ENCODE assay signal across 1 cellular context in the genomic region with DNA sequence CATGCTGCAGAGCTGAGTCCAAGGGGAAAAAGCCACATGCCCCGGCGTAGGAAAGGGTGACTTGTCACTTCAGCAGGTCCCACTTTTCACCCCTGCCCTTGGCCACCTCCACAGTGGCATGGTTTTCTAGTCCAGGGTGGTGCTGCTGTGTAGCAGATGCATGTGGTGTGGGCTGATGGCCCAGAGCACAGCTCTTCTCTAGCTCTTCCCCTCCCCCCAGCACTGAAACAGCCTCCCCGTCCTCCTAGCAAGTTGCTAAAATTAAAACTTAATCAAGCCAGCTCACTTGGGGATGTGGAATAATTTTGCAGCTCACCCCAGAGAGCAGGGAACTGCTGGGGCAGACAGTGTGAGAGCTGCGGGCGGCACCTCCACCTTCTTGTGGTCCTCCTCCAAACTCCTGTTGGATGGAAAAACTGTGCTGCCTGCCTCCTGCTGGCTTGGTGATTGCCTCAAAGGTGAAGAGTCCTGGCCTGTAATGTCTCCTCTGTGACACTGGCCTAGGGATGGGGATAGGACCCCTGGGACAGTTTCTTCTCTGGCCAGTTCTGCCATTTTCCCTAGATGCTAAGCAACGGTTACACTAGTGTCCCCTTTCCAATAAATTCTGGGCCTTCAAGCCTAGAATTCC.
A peak's percentile ranks its signal among the peaks of the same experiment; 100 is the strongest.
TF ChIP-seq lines count a peak whose summit lies in the region.

No MANE protein-coding gene starts in this region.

TF ChIP-seq in K562, 482 proteins besides CTCF, POLR2A, EP300 and RAD21 (continued from another document):
- TF ChIP-seq, protein P1, sequence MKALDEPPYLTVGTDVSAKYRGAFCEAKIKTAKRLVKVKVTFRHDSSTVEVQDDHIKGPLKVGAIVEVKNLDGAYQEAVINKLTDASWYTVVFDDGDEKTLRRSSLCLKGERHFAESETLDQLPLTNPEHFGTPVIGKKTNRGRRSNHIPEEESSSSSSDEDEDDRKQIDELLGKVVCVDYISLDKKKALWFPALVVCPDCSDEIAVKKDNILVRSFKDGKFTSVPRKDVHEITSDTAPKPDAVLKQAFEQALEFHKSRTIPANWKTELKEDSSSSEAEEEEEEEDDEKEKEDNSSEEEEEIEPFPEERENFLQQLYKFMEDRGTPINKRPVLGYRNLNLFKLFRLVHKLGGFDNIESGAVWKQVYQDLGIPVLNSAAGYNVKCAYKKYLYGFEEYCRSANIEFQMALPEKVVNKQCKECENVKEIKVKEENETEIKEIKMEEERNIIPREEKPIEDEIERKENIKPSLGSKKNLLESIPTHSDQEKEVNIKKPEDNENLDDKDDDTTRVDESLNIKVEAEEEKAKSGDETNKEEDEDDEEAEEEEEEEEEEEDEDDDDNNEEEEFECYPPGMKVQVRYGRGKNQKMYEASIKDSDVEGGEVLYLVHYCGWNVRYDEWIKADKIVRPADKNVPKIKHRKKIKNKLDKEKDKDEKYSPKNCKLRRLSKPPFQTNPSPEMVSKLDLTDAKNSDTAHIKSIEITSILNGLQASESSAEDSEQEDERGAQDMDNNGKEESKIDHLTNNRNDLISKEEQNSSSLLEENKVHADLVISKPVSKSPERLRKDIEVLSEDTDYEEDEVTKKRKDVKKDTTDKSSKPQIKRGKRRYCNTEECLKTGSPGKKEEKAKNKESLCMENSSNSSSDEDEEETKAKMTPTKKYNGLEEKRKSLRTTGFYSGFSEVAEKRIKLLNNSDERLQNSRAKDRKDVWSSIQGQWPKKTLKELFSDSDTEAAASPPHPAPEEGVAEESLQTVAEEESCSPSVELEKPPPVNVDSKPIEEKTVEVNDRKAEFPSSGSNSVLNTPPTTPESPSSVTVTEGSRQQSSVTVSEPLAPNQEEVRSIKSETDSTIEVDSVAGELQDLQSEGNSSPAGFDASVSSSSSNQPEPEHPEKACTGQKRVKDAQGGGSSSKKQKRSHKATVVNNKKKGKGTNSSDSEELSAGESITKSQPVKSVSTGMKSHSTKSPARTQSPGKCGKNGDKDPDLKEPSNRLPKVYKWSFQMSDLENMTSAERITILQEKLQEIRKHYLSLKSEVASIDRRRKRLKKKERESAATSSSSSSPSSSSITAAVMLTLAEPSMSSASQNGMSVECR (CRISPR knock-in tag; IDR thresholded peaks at IDR 0.05): no peak
- TF ChIP-seq ZNF146 (CRISPR knock-in tag; IDR thresholded peaks at IDR 0.05; ENCODE audit: unreplicated experiment) (no peak), PRPF4 (IDR thresholded peaks at IDR 0.05; ENCODE audit: insufficient read depth, low read depth, low read length, poor library complexity, severe bottlenecking) (no peak), ZFP36 (IDR thresholded peaks at IDR 0.05; ENCODE audit: low read depth, low read length, partially characterized antibody) (peak; percentile 88), RBM17 (IDR thresholded peaks at IDR 0.05; ENCODE audit: borderline replicate concordance, low read depth, low read length) (no peak), SRSF3 (IDR thresholded peaks at IDR 0.05; ENCODE audit: insufficient read depth, low read length) (no peak), DACH1 (IDR thresholded peaks at IDR 0.05; ENCODE audit: partially characterized antibody) (no peak), CBX3 (IDR thresholded peaks at IDR 0.05; ENCODE audit: borderline replicate concordance in 1 of 2, low read length in 2 of 2) (0 out of 3 replicates have a peak, but pooled peaks of 1 of the 2 experiments have one; percentile 54)
- TF ChIP-seq, protein P2, sequence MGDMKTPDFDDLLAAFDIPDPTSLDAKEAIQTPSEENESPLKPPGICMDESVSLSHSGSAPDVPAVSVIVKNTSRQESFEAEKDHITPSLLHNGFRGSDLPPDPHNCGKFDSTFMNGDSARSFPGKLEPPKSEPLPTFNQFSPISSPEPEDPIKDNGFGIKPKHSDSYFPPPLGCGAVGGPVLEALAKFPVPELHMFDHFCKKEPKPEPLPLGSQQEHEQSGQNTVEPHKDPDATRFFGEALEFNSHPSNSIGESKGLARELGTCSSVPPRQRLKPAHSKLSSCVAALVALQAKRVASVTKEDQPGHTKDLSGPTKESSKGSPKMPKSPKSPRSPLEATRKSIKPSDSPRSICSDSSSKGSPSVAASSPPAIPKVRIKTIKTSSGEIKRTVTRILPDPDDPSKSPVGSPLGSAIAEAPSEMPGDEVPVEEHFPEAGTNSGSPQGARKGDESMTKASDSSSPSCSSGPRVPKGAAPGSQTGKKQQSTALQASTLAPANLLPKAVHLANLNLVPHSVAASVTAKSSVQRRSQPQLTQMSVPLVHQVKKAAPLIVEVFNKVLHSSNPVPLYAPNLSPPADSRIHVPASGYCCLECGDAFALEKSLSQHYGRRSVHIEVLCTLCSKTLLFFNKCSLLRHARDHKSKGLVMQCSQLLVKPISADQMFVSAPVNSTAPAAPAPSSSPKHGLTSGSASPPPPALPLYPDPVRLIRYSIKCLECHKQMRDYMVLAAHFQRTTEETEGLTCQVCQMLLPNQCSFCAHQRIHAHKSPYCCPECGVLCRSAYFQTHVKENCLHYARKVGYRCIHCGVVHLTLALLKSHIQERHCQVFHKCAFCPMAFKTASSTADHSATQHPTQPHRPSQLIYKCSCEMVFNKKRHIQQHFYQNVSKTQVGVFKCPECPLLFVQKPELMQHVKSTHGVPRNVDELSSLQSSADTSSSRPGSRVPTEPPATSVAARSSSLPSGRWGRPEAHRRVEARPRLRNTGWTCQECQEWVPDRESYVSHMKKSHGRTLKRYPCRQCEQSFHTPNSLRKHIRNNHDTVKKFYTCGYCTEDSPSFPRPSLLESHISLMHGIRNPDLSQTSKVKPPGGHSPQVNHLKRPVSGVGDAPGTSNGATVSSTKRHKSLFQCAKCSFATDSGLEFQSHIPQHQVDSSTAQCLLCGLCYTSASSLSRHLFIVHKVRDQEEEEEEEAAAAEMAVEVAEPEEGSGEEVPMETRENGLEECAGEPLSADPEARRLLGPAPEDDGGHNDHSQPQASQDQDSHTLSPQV (IDR thresholded peaks at IDR 0.05): no peak
- TF ChIP-seq, protein P3, sequence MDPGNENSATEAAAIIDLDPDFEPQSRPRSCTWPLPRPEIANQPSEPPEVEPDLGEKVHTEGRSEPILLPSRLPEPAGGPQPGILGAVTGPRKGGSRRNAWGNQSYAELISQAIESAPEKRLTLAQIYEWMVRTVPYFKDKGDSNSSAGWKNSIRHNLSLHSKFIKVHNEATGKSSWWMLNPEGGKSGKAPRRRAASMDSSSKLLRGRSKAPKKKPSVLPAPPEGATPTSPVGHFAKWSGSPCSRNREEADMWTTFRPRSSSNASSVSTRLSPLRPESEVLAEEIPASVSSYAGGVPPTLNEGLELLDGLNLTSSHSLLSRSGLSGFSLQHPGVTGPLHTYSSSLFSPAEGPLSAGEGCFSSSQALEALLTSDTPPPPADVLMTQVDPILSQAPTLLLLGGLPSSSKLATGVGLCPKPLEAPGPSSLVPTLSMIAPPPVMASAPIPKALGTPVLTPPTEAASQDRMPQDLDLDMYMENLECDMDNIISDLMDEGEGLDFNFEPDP (CRISPR knock-in tag; IDR thresholded peaks at IDR 0.05): no peak
